ENCODE assay signal across 10 cellular contexts in genomic region chr19:934865-935422, GRCh38. TPM values are rescaled to one million over a fixed set of nuclear protein-coding genes. Genes with fewer than 3 reads are reported as not detected.
A peak's percentile ranks its signal among the peaks of the same experiment; 100 is the strongest.
DNase-seq lines count a peak whose midpoint lies in the region; ATAC-seq, FAIRE-seq and TF ChIP-seq lines count a peak whose summit lies in the region.
"Had no signal": no experiment of that assay in that cellular context is flagged by ENCODE, and none has a peak within 500 bp of the region (broad histone marks: within the 10 kb centered on the region; RNA-seq: fewer than 3 reads in every experiment).

No MANE protein-coding gene starts in this region.

- DNase-seq in HFF-Myc (ENCODE audit: extremely low read depth, low read depth) (peak; percentile 39), astrocyte of the hippocampus (ENCODE audit: low read depth, low spot score) (peak; percentile 71), kidney tubule cell (ENCODE audit: low spot score) (peak; percentile 66), spleen (peak; percentile 94), GM12891 (ENCODE audit: insufficient read length, low spot score) (no peak), OCI-M1 (lab: John Stamatoyannopoulos, UW) (no peak), SIG-M5 treated with dmso at 0.1 percent for 504 hours (lab: John Stamatoyannopoulos, UW; ENCODE audit: unreplicated experiment) (no peak)

- TF ChIP-seq CTCF in HFF-Myc (IDR thresholded peaks at IDR 0.05; ENCODE audit: low read depth, low read length, missing control alignments) (no peak), spleen (IDR thresholded peaks at IDR 0.05 in 8 of 11, conservative IDR thresholded peaks at IDR 0.05 in 3 of 11) (peak in 1 of 11 experiments; percentile 14)

- 21 to 37% (median 23%) methylated on average over 6 to 29 of the region's 29 CpGs for WGBS in spleen, 5 donors

- H3K27me3 ChIP-seq in spleen (replicated peaks in 1 of 7) = no peaks in the 10 kb centered on the region
- H3K27me3 ChIP-seq: SJSA1 had no signal

- H3K27ac ChIP-seq in spleen = peak overlapping the region in 6 of 8 donors; percentile 37 to 73 (median 50)
- H3K27ac ChIP-seq: epithelial cell of prostate, SJSA1 had no signal

- no peak for ATAC-seq in GM18873 (IDR thresholded peaks at IDR 0.05; ENCODE audit: low FRiP score, unreplicated experiment)

- no peak for TF ChIP-seq POLR2A in spleen (IDR thresholded peaks at IDR 0.05)
- no peak for TF ChIP-seq POLR2A in GM12891 (IDR thresholded peaks at IDR 0.05; ENCODE audit: low read depth, low read length)

- H3K4me1 ChIP-seq in spleen = peaks cover 31 to 95% (median 46%) of the 10 kb centered on the region in 6 donors

- FAIRE-seq in GM12891 (lab: Jason Lieb, UNC) = no peak

- no peak overlapping the region for H3K4me3 ChIP-seq in HFF-Myc (replicated peaks; ENCODE audit: low read depth, low read length)
- peak overlapping the region in 1 of 8 donors; percentile 15 for H3K4me3 ChIP-seq in spleen
- H3K4me3 ChIP-seq: SJSA1 had no signal

- no peaks in the 10 kb centered on the region for H3K9me3 ChIP-seq in spleen
- H3K9me3 ChIP-seq: SJSA1 had no signal

- intact Hi-C loops in spleen (cut with DNase I; ENCODE audit: low total_unique reads) = no loop called here

- H3K36me3 ChIP-seq in spleen = peaks cover 0 to 75% (median 3%) of the 10 kb centered on the region in 6 donors

TF ChIP-seq in GM12891, 5 proteins besides CTCF, POLR2A, EP300 and RAD21:
- TF ChIP-seq POU2F2 (IDR thresholded peaks at IDR 0.05; ENCODE audit: low read depth, low read length) = no peak
- no peak for TF ChIP-seq PAX5 (IDR thresholded peaks at IDR 0.05; ENCODE audit: insufficient read depth, low read length, severe bottlenecking)
- TF ChIP-seq SPI1 (IDR thresholded peaks at IDR 0.05; ENCODE audit: low read depth, low read length) = no peak
- no peak for TF ChIP-seq TAF1 (IDR thresholded peaks at IDR 0.05; ENCODE audit: low read depth, low read length)
- TF ChIP-seq POLR2AphosphoS5 (IDR thresholded peaks at IDR 0.05; ENCODE audit: low read depth, low read length) = no peak

RNA-seq across cellular contexts. Expression of gene ARID3A, which starts 9.1 kb away (rescaled TPM):
- total RNA-seq in spleen = 10 to 100 TPM; 14.9 to 42.5 (median 22.6) TPM
- polyA plus RNA-seq in spleen = 10 to 100 TPM in 1 of 3 donors, 1 to 10 TPM in 2; 2.5 to 10.3 (median 3.2) TPM
- 24.1 TPM for polyA plus RNA-seq in GM12891 (2012; ENCODE audit: low read depth, missing spikeins)

RNA-seq across cellular contexts. Expression of gene KISS1R, which starts 17.8 kb away (rescaled TPM):
- total RNA-seq in spleen = under 1 TPM in 5 of 7 donors, not detected in 2; 0.30 to 0.50 (median 0.37) TPM
- under 1 TPM; 0.22 to 0.42 (median 0.27) TPM for polyA plus RNA-seq in spleen
- polyA plus RNA-seq in GM12891 (2012; ENCODE audit: low read depth, missing spikeins) = 0.63 TPM
- total RNA-seq: SJSA1 had no signal

RNA-seq across cellular contexts. Expression of gene R3HDM4, which starts 21.9 kb away (rescaled TPM):
- total RNA-seq in spleen = 100 to 1,000 TPM in 3 of 7 donors, 10 to 100 TPM in 4; 41.0 to 175 (median 90.9) TPM
- polyA plus RNA-seq in spleen = 10 to 100 TPM; 74.6 to 99.7 (median 87.4) TPM
- polyA plus RNA-seq in GM12891 (2012; ENCODE audit: low read depth, missing spikeins) = 35.8 TPM

RNA-seq across cellular contexts. Expression of gene RNU6-9, which starts 41.7 kb away (rescaled TPM):
- total RNA-seq in spleen = not detected
- polyA plus RNA-seq in spleen = not detected
- not detected for polyA plus RNA-seq in GM12891 (2012; ENCODE audit: low read depth, missing spikeins)
- total RNA-seq: SJSA1 had no signal

RNA-seq across cellular contexts. Expression of gene MED16, which starts 42.0 kb away (rescaled TPM):
- 10 to 100 TPM; 37.0 to 60.7 (median 52.7) TPM for total RNA-seq in spleen
- polyA plus RNA-seq in spleen = 10 to 100 TPM; 43.2 to 82.1 (median 77.6) TPM
- polyA plus RNA-seq in GM12891 (2012; ENCODE audit: low read depth, missing spikeins) = 25.2 TPM

Comparison
In these comparisons a context has a peak if more than half of its experiments do, and no peak if none do; other contexts are left out.
1. DNase-seq: peak in HFF-Myc (single experiment), astrocyte of the hippocampus (single experiment), kidney tubule cell (single experiment) and spleen (single experiment); none in GM12891 (single experiment), OCI-M1 (single experiment) and SIG-M5 treated with dmso at 0.1 percent for 504 hours (single experiment).